In genomic region chr5:139649082-139649991, GRCh38 we compare ENCODE assay signal across 8 cellular contexts. TPM values are rescaled to one million over a fixed set of nuclear protein-coding genes. Genes with fewer than 3 reads are reported as not detected.
A peak's percentile ranks its signal among the peaks of the same experiment; 100 is the strongest.
DNase-seq lines count a peak whose midpoint lies in the region; ATAC-seq and TF ChIP-seq lines count a peak whose summit lies in the region.

No MANE protein-coding gene starts in this region.

- TF ChIP-seq POLR2A in prostate gland (IDR thresholded peaks at IDR 0.05), result no peak

- H3K4me1 Mint-ChIP-seq in activated CD8-positive, alpha-beta T cell treated with anti-CD3 and anti-CD28 coated beads, Interleukin-2, amount 10 ng/mL, durations not matched to agents 7 days and 5 days (ENCODE audit: low read depth), result peaks cover 72% of the 10 kb centered on the region

- CTCF ChIA-PET in activated CD8-positive, alpha-beta T cell treated with anti-CD3 and anti-CD28 coated beads, Interleukin-2, amount 10 ng/mL, durations not matched to agents 7 days and 5 days (lab: Charles Lee), result interaction anchor here (1.2 to 8.8 kb wide), 4 partner anchors 14 to 168 kb away, joined by 3 to 100 read pairs (median 10); no protein-coding TSS in a partner anchor

- H3K4me1 ChIP-seq in BLaER1 (peaks cover 75% of the 10 kb centered on the region), prostate gland (replicated peaks) (peaks cover 16% of the 10 kb centered on the region)

- H3K4me3 ChIP-seq in BLaER1 (peak overlapping the region; percentile 97), prostate gland (peak overlapping the region; percentile 79 to 89)

- peak overlapping the region; percentile 97 for H3K9ac ChIP-seq in BLaER1

- H3K27ac Mint-ChIP-seq in activated CD8-positive, alpha-beta T cell treated with anti-CD3 and anti-CD28 coated beads, Interleukin-2, amount 10 ng/mL, durations not matched to agents 7 days and 5 days, result peak overlapping the region; percentile 37

- POLR2A ChIA-PET in activated CD8-positive, alpha-beta T cell treated with anti-CD3 and anti-CD28 coated beads, Interleukin-2, amount 10 ng/mL, durations not matched to agents 7 days and 5 days (lab: Charles Lee), result interaction anchor here (1.8 kb wide), 1 partner anchor 12 kb away, joined by 6 read pairs; no protein-coding TSS in a partner anchor

- no peaks in the 10 kb centered on the region for H3K36me3 Mint-ChIP-seq in activated CD8-positive, alpha-beta T cell treated with anti-CD3 and anti-CD28 coated beads, Interleukin-2, amount 10 ng/mL, durations not matched to agents 7 days and 5 days (ENCODE audit: low read depth)

- peak overlapping the region; percentile 93 for H3K4me2 ChIP-seq in BLaER1

- no peak for DNase-seq in activated CD8-positive, alpha-beta T cell treated with anti-CD3 and anti-CD28 coated beads, Interleukin-2, amount 10 ng/mL, durations not matched to agents 7 days and 5 days
- peak; percentile 76 for DNase-seq in cardiac septum (ENCODE audit: low spot score)
- no peak for DNase-seq in prostate gland (ENCODE audit: low spot score)
- DNase-seq in SW480 (ENCODE audit: low spot score), result no peak
- no peak for DNase-seq in pons (ENCODE audit: low spot score)

- no peak for TF ChIP-seq CTCF in prostate gland (IDR thresholded peaks at IDR 0.05)

- peak overlapping the region; percentile 69 for H3K4me3 Mint-ChIP-seq in activated CD8-positive, alpha-beta T cell treated with anti-CD3 and anti-CD28 coated beads, Interleukin-2, amount 10 ng/mL, durations not matched to agents 7 days and 5 days

- H3K9me3 Mint-ChIP-seq in activated CD8-positive, alpha-beta T cell treated with anti-CD3 and anti-CD28 coated beads, Interleukin-2, amount 10 ng/mL, durations not matched to agents 7 days and 5 days (ENCODE audit: insufficient read depth), result no peaks in the 10 kb centered on the region

- peak; percentile 0 for ATAC-seq in HG02798 (IDR thresholded peaks at IDR 0.05; ENCODE audit: poor library complexity, unreplicated experiment)
- ATAC-seq in activated CD8-positive, alpha-beta T cell treated with anti-CD3 and anti-CD28 coated beads, Interleukin-2, amount 10 ng/mL, durations not matched to agents 7 days and 5 days, result peak; percentile 18
- no peak for ATAC-seq in HG02884 (IDR thresholded peaks at IDR 0.05; ENCODE audit: unreplicated experiment)

- peaks cover 56% of the 10 kb centered on the region for H3K27me3 Mint-ChIP-seq in activated CD8-positive, alpha-beta T cell treated with anti-CD3 and anti-CD28 coated beads, Interleukin-2, amount 10 ng/mL, durations not matched to agents 7 days and 5 days (ENCODE audit: low read depth)

- H3K27me3 ChIP-seq in BLaER1 (no peaks in the 10 kb centered on the region), prostate gland (replicated peaks; ENCODE audit: insufficient read depth) (no peaks in the 10 kb centered on the region)

- under 1% methylated on average over 58 of the region's 77 CpGs for WGBS in prostate gland

- H3K36me3 ChIP-seq in BLaER1, result no peaks in the 10 kb centered on the region
- H3K36me3 ChIP-seq in prostate gland, result no peaks in the 10 kb centered on the region

- peaks cover 70% of the 10 kb centered on the region for H4K20me1 ChIP-seq in BLaER1

- H3K9me3 ChIP-seq in BLaER1, result no peaks in the 10 kb centered on the region
- H3K9me3 ChIP-seq in prostate gland, result no peaks in the 10 kb centered on the region

- intact Hi-C loops in cardiac septum (cut with DNase I) (no loop called here), prostate gland (cut with DNase I) (no loop called here)

- H3K27ac ChIP-seq in BLaER1, result peak overlapping the region; percentile 97
- peak overlapping the region; percentile 88 to 94 for H3K27ac ChIP-seq in prostate gland

RNA-seq across cellular contexts. Expression of gene CXXC5, which starts 1.2 kb away (rescaled TPM):
- total RNA-seq in activated CD8-positive, alpha-beta T cell treated with anti-CD3 and anti-CD28 coated beads, Interleukin-2, amount 10 ng/mL, durations not matched to agents 7 days and 5 days, result 1 to 10 TPM; 1.2 to 2.0 TPM
- 49.3 TPM for total RNA-seq in cardiac septum
- 10 to 100 TPM; 47.4 to 47.7 TPM for total RNA-seq in prostate gland

Comparison
In these comparisons a context has a peak if more than half of its experiments do, and no peak if none do; other contexts are left out.
1. RNA of gene CXXC5, which starts 1.2 kb away (total RNA-seq): 49.3 TPM in cardiac septum (single experiment) and 47.4 to 47.7 TPM in prostate gland; 1.2 to 2.0 TPM in activated CD8-positive, alpha-beta T cell treated with anti-CD3 and anti-CD28 coated beads, Interleukin-2, amount 10 ng/mL, durations not matched to agents 7 days and 5 days; every median in the first group is over 10 times any median in the second.